Comparison of ENCODE assay signal across 33 cellular contexts in the genomic region with DNA sequence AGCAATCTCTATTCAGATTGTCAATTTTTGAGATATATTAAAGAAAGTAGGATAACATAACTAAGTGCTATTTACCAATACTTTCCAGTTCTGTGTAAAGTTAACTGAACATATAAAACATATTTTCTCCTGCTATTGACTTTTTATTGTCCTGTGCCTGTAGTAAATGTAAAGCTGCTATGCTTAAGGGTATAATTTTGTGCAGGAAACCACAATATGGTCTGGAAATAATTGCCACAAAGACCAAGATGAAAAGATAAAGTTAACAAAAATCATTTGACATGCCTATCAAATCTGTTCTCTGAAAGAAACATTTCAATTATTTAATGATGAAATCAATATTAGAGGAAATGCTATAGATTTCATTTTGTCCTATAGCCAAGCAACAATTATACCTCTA.
DNase-seq lines count a peak whose midpoint lies in the region; ATAC-seq and TF ChIP-seq lines count a peak whose summit lies in the region.
"Had no signal": no experiment of that assay in that cellular context is flagged by ENCODE, and none has a peak within 500 bp of the region (broad histone marks: within the 10 kb centered on the region; RNA-seq: fewer than 3 reads in every experiment).

No MANE protein-coding gene starts in this region.

- no peak overlapping the region for H3K4me3 Mint-ChIP-seq in endothelial cell (ENCODE audit: unreplicated experiment)
- H3K4me3 Mint-ChIP-seq in neural crest cell: no peak overlapping the region
- no peak overlapping the region for H3K4me3 Mint-ChIP-seq in T-helper 2 cell treated with Interferon-gamma antibody and Interleukin-4, amounts not matched to agents 5 μg/mL and 100 μg/mL, for 36 hours
- H3K4me3 Mint-ChIP-seq: B cell; CD14-positive monocyte; CD4-positive, alpha-beta memory T cell; CD4-positive, alpha-beta T cell; CD4-positive, CD25-positive, alpha-beta regulatory T cell; CD8-positive, alpha-beta memory T cell; CD8-positive, alpha-beta T cell had no signal

- H3K27me3 Mint-ChIP-seq in endothelial cell (ENCODE audit: unreplicated experiment) (no peaks in the 10 kb centered on the region), neural crest cell (ENCODE audit: low read depth) (no peaks in the 10 kb centered on the region)
- no peaks in the 10 kb centered on the region for H3K27me3 Mint-ChIP-seq in T-helper 2 cell treated with Interferon-gamma antibody and Interleukin-4, amounts not matched to agents 5 μg/mL and 100 μg/mL, for 36 hours (ENCODE audit: low read depth)
- H3K27me3 Mint-ChIP-seq: B cell; CD4-positive, alpha-beta memory T cell; CD4-positive, alpha-beta T cell; CD4-positive, CD25-positive, alpha-beta regulatory T cell; CD8-positive, alpha-beta memory T cell had no signal

- 0 out of 2 replicates have a peak overlapping the region, but pooled peaks have one; percentile 7 for H3K4me3 ChIP-seq in SK-N-MC
- H3K4me3 ChIP-seq: A549; BLaER1; BLaER1 treated with 17β-estradiol and CSF1 and Interleukin-3, amounts not matched to agents 10 nM and 100 nM had no signal

- H3K9me3 ChIP-seq in SK-N-MC (ENCODE audit: low read depth, low read length): no peaks in the 10 kb centered on the region
- H3K9me3 ChIP-seq: A549; BE2C; BLaER1; BLaER1 treated with 17β-estradiol and CSF1 and Interleukin-3, amounts not matched to agents 10 nM and 100 nM; Caco-2 had no signal

- H3K9me3 Mint-ChIP-seq in endothelial cell (ENCODE audit: unreplicated experiment) (no peaks in the 10 kb centered on the region), neural crest cell (no peaks in the 10 kb centered on the region)
- H3K9me3 Mint-ChIP-seq in T-helper 2 cell treated with Interferon-gamma antibody and Interleukin-4, amounts not matched to agents 5 μg/mL and 100 μg/mL, for 36 hours: peaks cover 14% of the 10 kb centered on the region

- no peak for ATAC-seq in GM19035 (IDR thresholded peaks at IDR 0.05; ENCODE audit: unreplicated experiment)
- ATAC-seq: A549; CD8-positive, alpha-beta T cell had no signal

- no peak overlapping the region for H3K27ac ChIP-seq in SK-N-MC
- H3K27ac ChIP-seq: 22Rv1; A549; BLaER1; BLaER1 treated with 17β-estradiol and CSF1 and Interleukin-3, amounts not matched to agents 10 nM and 100 nM; C4-2B had no signal

- H3K36me3 Mint-ChIP-seq in endothelial cell (ENCODE audit: low read depth, unreplicated experiment) (no peaks in the 10 kb centered on the region), neural crest cell (ENCODE audit: low read depth) (no peaks in the 10 kb centered on the region)
- no peaks in the 10 kb centered on the region for H3K36me3 Mint-ChIP-seq in T-helper 2 cell treated with Interferon-gamma antibody and Interleukin-4, amounts not matched to agents 5 μg/mL and 100 μg/mL, for 36 hours (ENCODE audit: low read depth)
- H3K36me3 Mint-ChIP-seq: CD14-positive monocyte; CD4-positive, alpha-beta memory T cell; CD4-positive, CD25-positive, alpha-beta regulatory T cell; CD8-positive, alpha-beta memory T cell; CD8-positive, alpha-beta T cell had no signal

- TF ChIP-seq CTCF in endothelial cell (IDR thresholded peaks at IDR 0.05; ENCODE audit: unreplicated experiment) (no peak), neural crest cell (conservative IDR thresholded peaks at IDR 0.05) (no peak)

- DNase-seq in SK-N-MC (ENCODE audit: low read depth, low spot score) (peak; percentile 58), endothelial cell (ENCODE audit: low spot score) (no peak), neural crest cell (ENCODE audit: low read depth, low spot score) (no peak), mucosa of gallbladder (ENCODE audit: low spot score) (no peak)
- no peak for DNase-seq in T-helper 2 cell treated with Interferon-gamma antibody and Interleukin-4, amounts not matched to agents 5 μg/mL and 100 μg/mL, for 36 hours (ENCODE audit: low spot score)
- DNase-seq: 8988T; ACHN; AML-193; BE2C; C1 segment of cervical spinal cord; Caco-2; Calu3; CD4-positive, alpha-beta memory T cell; CD4-positive, alpha-beta T cell; CD4-positive, CD25-positive, alpha-beta regulatory T cell; CD8-positive, alpha-beta memory T cell; CD8-positive, alpha-beta T cell; COR-L47; DMS 273 treated with DMSO at 0.1 percent for 48 hours; DMS153; DMS53; DMS79; DMS79 treated with DMSO at 0.1 percent for 48 hours; DND-41; EL had no signal

- no peak overlapping the region for H3K9ac ChIP-seq in SK-N-MC (ENCODE audit: insufficient read length)
- H3K9ac ChIP-seq: BLaER1; BLaER1 treated with 17β-estradiol and CSF1 and Interleukin-3, amounts not matched to agents 10 nM and 100 nM had no signal

- peak overlapping the region; percentile 72 for H3K27ac Mint-ChIP-seq in endothelial cell (ENCODE audit: unreplicated experiment)
- peak overlapping the region; percentile 35 for H3K27ac Mint-ChIP-seq in neural crest cell (ENCODE audit: unreplicated experiment)
- no peak overlapping the region for H3K27ac Mint-ChIP-seq in T-helper 2 cell treated with Interferon-gamma antibody and Interleukin-4, amounts not matched to agents 5 μg/mL and 100 μg/mL, for 36 hours
- H3K27ac Mint-ChIP-seq: B cell; CD14-positive monocyte; CD4-positive, alpha-beta memory T cell; CD4-positive, alpha-beta T cell; CD4-positive, CD25-positive, alpha-beta regulatory T cell; CD8-positive, alpha-beta memory T cell; CD8-positive, alpha-beta T cell had no signal

- no peaks in the 10 kb centered on the region for H3K36me3 ChIP-seq in SK-N-MC (ENCODE audit: insufficient read depth, low read length)
- H3K36me3 ChIP-seq: BE2C; BLaER1; BLaER1 treated with 17β-estradiol and CSF1 and Interleukin-3, amounts not matched to agents 10 nM and 100 nM had no signal

- H3K4me1 Mint-ChIP-seq in endothelial cell (ENCODE audit: unreplicated experiment): peaks cover 11% of the 10 kb centered on the region
- H3K4me1 Mint-ChIP-seq in neural crest cell: peaks cover 34% of the 10 kb centered on the region
- no peaks in the 10 kb centered on the region for H3K4me1 Mint-ChIP-seq in T-helper 2 cell treated with Interferon-gamma antibody and Interleukin-4, amounts not matched to agents 5 μg/mL and 100 μg/mL, for 36 hours (ENCODE audit: low read depth)
- H3K4me1 Mint-ChIP-seq: B cell; CD14-positive monocyte; CD4-positive, alpha-beta memory T cell; CD4-positive, CD25-positive, alpha-beta regulatory T cell; CD8-positive, alpha-beta memory T cell had no signal
